Comparison of ENCODE assay signal across 27 cellular contexts in the genomic region with DNA sequence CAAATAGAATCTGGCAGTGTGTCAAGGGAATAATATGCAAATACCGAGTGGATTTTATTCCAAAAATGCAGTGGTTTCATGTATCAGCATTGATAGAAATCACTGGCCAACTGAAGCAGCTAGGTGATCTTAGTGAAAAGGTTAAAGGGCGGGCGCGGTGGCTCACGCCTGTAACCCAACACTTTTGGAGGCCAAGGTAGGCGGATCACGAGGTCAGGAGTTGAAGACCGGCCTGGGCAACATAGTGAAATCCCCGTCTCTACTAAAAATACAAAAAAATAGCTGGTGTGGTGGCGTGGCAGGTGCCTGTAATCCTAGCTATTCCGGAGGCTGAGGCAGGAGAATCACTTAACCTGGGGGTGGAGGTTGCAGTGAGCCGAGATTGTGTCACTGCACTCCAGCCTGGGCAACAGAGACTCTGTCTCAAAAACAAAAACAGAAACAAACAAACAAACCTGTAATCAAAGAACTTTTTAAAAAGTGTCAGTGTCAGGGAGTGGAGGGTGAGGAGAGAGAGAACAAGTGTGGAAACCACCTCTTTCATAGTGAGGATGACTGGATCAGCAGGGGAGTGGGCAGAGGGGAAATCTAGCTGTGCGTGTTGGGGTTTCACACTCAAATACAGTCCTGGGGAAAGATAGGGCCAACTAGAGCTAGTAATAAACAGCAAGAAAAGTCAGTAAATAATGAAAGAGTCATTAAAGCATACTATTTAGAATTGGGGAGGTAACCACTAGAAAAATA. TPM values are rescaled to one million over a fixed set of nuclear protein-coding genes. Genes with fewer than 3 reads are reported as not detected.
DNase-seq lines count a peak whose midpoint lies in the region; ATAC-seq, FAIRE-seq and TF ChIP-seq lines count a peak whose summit lies in the region.
"Had no signal": no experiment of that assay in that cellular context is flagged by ENCODE, and none has a peak within 500 bp of the region (broad histone marks: within the 10 kb centered on the region; RNA-seq: fewer than 3 reads in every experiment).

No MANE protein-coding gene starts in this region.

- intact Hi-C loops in activated CD8-positive, alpha-beta T cell treated with anti-CD3 and anti-CD28 coated beads for 36 hours (cut with micrococcal nuclease) = no loop called here
- intact Hi-C loops in body of pancreas (cut with DNase I) = no loop called here

- H3K4me3 ChIP-seq in body of pancreas = no peak overlapping the region
- H3K4me3 ChIP-seq: lung, mucosa of descending colon, ovary, PC-9, spleen, suprapubic skin had no signal

- DNase-seq in activated T-cell treated with anti-CD3 and anti-CD28 coated beads, Interleukin-2, amount 50 U/mL, for 24 hours = no peak
- no peak for DNase-seq in activated T-cell treated with anti-CD3 and anti-CD28 coated beads, Interleukin-2, amount 50 U/mL, for 48 hours
- DNase-seq in activated CD8-positive, alpha-beta T cell treated with anti-CD3 and anti-CD28 coated beads for 36 hours = no peak
- DNase-seq in left lobe of liver (ENCODE audit: low spot score) (peak; percentile 87), D721Med (ENCODE audit: insufficient read length, low spot score) (no peak), body of pancreas (no peak)
- no peak for DNase-seq in stimulated activated naive B cell treated with anti-CD40 and anti-IgM and Interleukin-4, amounts not matched to agents 10 μg/mL and 1 μg/mL and 100 μg/mL, for 72 hours
- DNase-seq in stimulated activated CD4-positive, alpha-beta T cell treated with anti-CD3 and anti-CD28 coated beads, Interleukin-1b, Interleukin-23, amount 100 ng/mL, for 48 hours = no peak
- DNase-seq: activated CD4-positive, alpha-beta T cell treated with anti-CD3 and anti-CD28 coated beads for 48 hours; activated effector memory CD4-positive, alpha-beta T cell treated with Interleukin-2 at 50 U/mL for 16 hours; brain microvascular endothelial cell; DMS 273 treated with DMSO at 0.1 percent for 48 hours; kidney; mucosa of descending colon; NCI-H1436; NCI-H510A; PC-9; Right ventricle myocardium superior; spleen; stimulated activated CD4-positive, alpha-beta T cell treated with anti-CD3 and anti-CD28 coated beads, Interleukin-2, amount 100 ng/mL, for 48 hours had no signal

- H3K27ac ChIP-seq in body of pancreas = no peak overlapping the region
- H3K27ac ChIP-seq: brain microvascular endothelial cell, ovary, PC-9, spleen, suprapubic skin had no signal

- POLR2A ChIA-PET in activated CD8-positive, alpha-beta T cell treated with anti-CD3 and anti-CD28 coated beads for 36 hours (lab: Charles Lee) = interaction anchor here (0.7 to 1.5 kb wide), 2 partner anchors 15 to 1368 kb away, joined by 3 to 4 read pairs; no protein-coding TSS in a partner anchor

- no peaks in the 10 kb centered on the region for H3K27me3 ChIP-seq in body of pancreas
- H3K27me3 ChIP-seq: brain microvascular endothelial cell, ovary, spleen, suprapubic skin had no signal

- peaks cover 1% of the 10 kb centered on the region for H3K4me1 Mint-ChIP-seq in activated T-cell treated with anti-CD3 and anti-CD28 coated beads, Interleukin-2, amount 50 U/mL, for 24 hours (ENCODE audit: low read depth)
- H3K4me1 Mint-ChIP-seq in activated CD8-positive, alpha-beta T cell treated with anti-CD3 and anti-CD28 coated beads for 36 hours (ENCODE audit: low read depth) = peaks cover 4% of the 10 kb centered on the region
- H3K4me1 Mint-ChIP-seq in stimulated activated naive B cell treated with anti-CD40 and anti-IgM and Interleukin-4, amounts not matched to agents 10 μg/mL and 1 μg/mL and 100 μg/mL, for 72 hours = peaks cover 2 to 5% of the 10 kb centered on the region in 2 donors
- H3K4me1 Mint-ChIP-seq: nephron had no signal

- TF ChIP-seq CTCF in activated CD8-positive, alpha-beta T cell treated with anti-CD3 and anti-CD28 coated beads for 36 hours (IDR thresholded peaks at IDR 0.05) = no peak
- TF ChIP-seq CTCF in D721Med (IDR thresholded peaks at IDR 0.05; ENCODE audit: insufficient read depth, missing control alignments) (no peak), body of pancreas (IDR thresholded peaks at IDR 0.05) (no peak)

- peaks cover 83% of the 10 kb centered on the region for H3K36me3 Mint-ChIP-seq in activated T-cell treated with anti-CD3 and anti-CD28 coated beads, Interleukin-2, amount 50 U/mL, for 24 hours (ENCODE audit: low read depth)
- peaks cover 10% of the 10 kb centered on the region for H3K36me3 Mint-ChIP-seq in activated CD8-positive, alpha-beta T cell treated with anti-CD3 and anti-CD28 coated beads for 36 hours (ENCODE audit: low read depth)
- H3K36me3 Mint-ChIP-seq in stimulated activated naive B cell treated with anti-CD40 and anti-IgM and Interleukin-4, amounts not matched to agents 10 μg/mL and 1 μg/mL and 100 μg/mL, for 72 hours = peaks cover 34 to 59% of the 10 kb centered on the region in 2 donors

- no peak for TF ChIP-seq POLR2A in body of pancreas (IDR thresholded peaks at IDR 0.05)

- H3K27me3 Mint-ChIP-seq in activated T-cell treated with anti-CD3 and anti-CD28 coated beads, Interleukin-2, amount 50 U/mL, for 24 hours = no peaks in the 10 kb centered on the region
- no peaks in the 10 kb centered on the region for H3K27me3 Mint-ChIP-seq in activated CD8-positive, alpha-beta T cell treated with anti-CD3 and anti-CD28 coated beads for 36 hours
- H3K27me3 Mint-ChIP-seq in stimulated activated naive B cell treated with anti-CD40 and anti-IgM and Interleukin-4, amounts not matched to agents 10 μg/mL and 1 μg/mL and 100 μg/mL, for 72 hours = no peaks in the 10 kb centered on the region

- 79 to 87% methylated on average over 13 of the region's 13 CpGs for WGBS in body of pancreas, 2 donors

- no peaks in the 10 kb centered on the region for H3K9me3 ChIP-seq in body of pancreas
- H3K9me3 ChIP-seq: mucosa of descending colon, ovary, spleen, suprapubic skin had no signal

- no peak overlapping the region for H3K4me3 Mint-ChIP-seq in activated T-cell treated with anti-CD3 and anti-CD28 coated beads, Interleukin-2, amount 50 U/mL, for 24 hours
- H3K4me3 Mint-ChIP-seq in activated CD8-positive, alpha-beta T cell treated with anti-CD3 and anti-CD28 coated beads for 36 hours = no peak overlapping the region
- no peak overlapping the region for H3K4me3 Mint-ChIP-seq in stimulated activated naive B cell treated with anti-CD40 and anti-IgM and Interleukin-4, amounts not matched to agents 10 μg/mL and 1 μg/mL and 100 μg/mL, for 72 hours
- H3K4me3 Mint-ChIP-seq: nephron had no signal

- peak overlapping the region; percentile 49 for H3K27ac Mint-ChIP-seq in activated T-cell treated with anti-CD3 and anti-CD28 coated beads, Interleukin-2, amount 50 U/mL, for 24 hours
- peak overlapping the region; percentile 53 for H3K27ac Mint-ChIP-seq in activated CD8-positive, alpha-beta T cell treated with anti-CD3 and anti-CD28 coated beads for 36 hours
- peak overlapping the region; percentile 68 for H3K27ac Mint-ChIP-seq in stimulated activated naive B cell treated with anti-CD40 and anti-IgM and Interleukin-4, amounts not matched to agents 10 μg/mL and 1 μg/mL and 100 μg/mL, for 72 hours
- H3K27ac Mint-ChIP-seq: nephron had no signal

- ATAC-seq in activated CD8-positive, alpha-beta T cell treated with anti-CD3 and anti-CD28 coated beads for 36 hours = no peak
- peak; percentile 87 for ATAC-seq in left lobe of liver
- ATAC-seq in stimulated activated naive B cell treated with anti-CD40 and anti-IgM and Interleukin-4, amounts not matched to agents 10 μg/mL and 1 μg/mL and 100 μg/mL, for 72 hours (replicated peaks) = no peak
- ATAC-seq in body of pancreas = no peak
- ATAC-seq: mucosa of descending colon had no signal

- H3K36me3 ChIP-seq in body of pancreas (replicated peaks in 1 of 2; ENCODE audit: insufficient read depth in 1 of 2, low read depth in 2 of 2) = peaks cover 0 to 10% of the 10 kb centered on the region in 2 donors
- H3K36me3 ChIP-seq: ovary had no signal

- no peaks in the 10 kb centered on the region for H3K9me3 Mint-ChIP-seq in activated T-cell treated with anti-CD3 and anti-CD28 coated beads, Interleukin-2, amount 50 U/mL, for 24 hours
- no peaks in the 10 kb centered on the region for H3K9me3 Mint-ChIP-seq in activated CD8-positive, alpha-beta T cell treated with anti-CD3 and anti-CD28 coated beads for 36 hours
- no peaks in the 10 kb centered on the region for H3K9me3 Mint-ChIP-seq in stimulated activated naive B cell treated with anti-CD40 and anti-IgM and Interleukin-4, amounts not matched to agents 10 μg/mL and 1 μg/mL and 100 μg/mL, for 72 hours
- H3K9me3 Mint-ChIP-seq: nephron had no signal

- no peak for FAIRE-seq in D721Med (lab: Jason Lieb, UNC)
- FAIRE-seq: GM12891, HTR-8/SVneo, kidney, urothelium cell line had no signal

- CTCF ChIA-PET in activated CD8-positive, alpha-beta T cell treated with anti-CD3 and anti-CD28 coated beads for 36 hours (lab: Charles Lee) = interaction anchor here (1.2 to 5.0 kb wide), 3 partner anchors 9 to 57 kb away, joined by 3 to 23 read pairs (median 16); partner anchors contain the start of gene CDS2

- H3K4me1 ChIP-seq in body of pancreas = no peaks in the 10 kb centered on the region
- H3K4me1 ChIP-seq: suprapubic skin had no signal

RNA-seq across cellular contexts. Expression of gene CDS2, which starts 57.1 kb away (rescaled TPM):
- total RNA-seq in activated CD8-positive, alpha-beta T cell treated with anti-CD3 and anti-CD28 coated beads for 36 hours = 10 to 100 TPM; 30.2 to 34.7 TPM
- total RNA-seq in left lobe of liver (29.9 TPM), body of pancreas (10 to 100 TPM; 10.2 to 13.5 TPM)
